In genomic region chr10:105785721-105786120, GRCh38 we compare ENCODE assay signal across 30 cellular contexts.
"Had no signal": no experiment of that assay in that cellular context is flagged by ENCODE, and none has a peak within 500 bp of the region (broad histone marks: within the 10 kb centered on the region; RNA-seq: fewer than 3 reads in every experiment).

No MANE protein-coding gene starts in this region.

- H3K9me3 ChIP-seq: gastrocnemius medialis had no signal

- H3K27me3 ChIP-seq: body of pancreas, esophagus muscularis mucosa, foreskin keratinocyte, gastrocnemius medialis, heart left ventricle had no signal

- DNase-seq: activated B cell treated with CpG ODN at 0.5 μM for 24 hours; activated CD4-positive, alpha-beta T cell treated with anti-CD3 and anti-CD28 coated beads for 48 hours; activated CD4-positive, alpha-beta T cell treated with anti-CD3 and anti-CD28 coated beads, Interleukin-2, amount 50 U/mL, for 1 hour; activated CD4-positive, alpha-beta T cell treated with anti-CD3 and anti-CD28 coated beads, Interleukin-2, amount 50 U/mL, for 48 hours; activated CD8-positive, alpha-beta memory T cell treated with anti-CD3 and anti-CD28 coated beads for 24 hours; activated CD8-positive, alpha-beta T cell treated with anti-CD3 and anti-CD28 coated beads for 36 hours; activated effector memory CD4-positive, alpha-beta T cell treated with Interleukin-2 at 50 U/mL for 16 hours; activated gamma-delta T cell treated with Interleukin-2 at 50 U/mL for 16 hours; activated naive CD4-positive, alpha-beta T cell treated with anti-CD3 and anti-CD28 coated beads, Interleukin-2, amount 50 U/mL, for 16 hours; activated naive CD4-positive, alpha-beta T cell treated with Interleukin-2 at 50 U/mL for 16 hours; activated T-cell treated with anti-CD3 and anti-CD28 coated beads, Interleukin-2, amount 50 U/mL, for 4 hours; amygdala; aorta; body of pancreas; dorsolateral prefrontal cortex; effector memory CD4-positive, alpha-beta T cell; endodermal cell; erythroblast; gastrocnemius medialis; glutamatergic neuron; heart left ventricle; T-helper 1 cell; T-helper 17 cell; T1000; WERI-Rb-1 had no signal

- H3K27ac ChIP-seq: body of pancreas, coronary artery, dorsolateral prefrontal cortex, esophagus muscularis mucosa, foreskin keratinocyte, gastrocnemius medialis, heart left ventricle, WERI-Rb-1 had no signal

- H3K36me3 ChIP-seq: esophagus muscularis mucosa, gastrocnemius medialis, heart left ventricle, WERI-Rb-1 had no signal

- H3K4me3 ChIP-seq: body of pancreas, coronary artery, dorsolateral prefrontal cortex, esophagus muscularis mucosa, gastrocnemius medialis, heart left ventricle had no signal

- ATAC-seq: activated CD4-positive, CD25-positive, alpha-beta regulatory T cell treated with anti-CD3 and anti-CD28 coated beads, Interleukin-2, amount 50 U/mL, for 24 hours; activated CD8-positive, alpha-beta T cell treated with anti-CD3 and anti-CD28 coated beads for 36 hours; activated T-cell treated with anti-CD3 and anti-CD28 coated beads, Interleukin-2, amount 50 U/mL, for 4 hours; activated T-helper 17 cell treated with anti-CD3 and anti-CD28 coated beads, Interleukin-2, amount 50 U/mL, for 72 hours; body of pancreas; foreskin keratinocyte; gastrocnemius medialis; heart left ventricle; T-helper 17 cell had no signal

- H3K4me1 ChIP-seq: body of pancreas, esophagus muscularis mucosa, foreskin keratinocyte, gastrocnemius medialis, heart left ventricle had no signal
